ENCODE assay signal across 8 cellular contexts in the genomic region with DNA sequence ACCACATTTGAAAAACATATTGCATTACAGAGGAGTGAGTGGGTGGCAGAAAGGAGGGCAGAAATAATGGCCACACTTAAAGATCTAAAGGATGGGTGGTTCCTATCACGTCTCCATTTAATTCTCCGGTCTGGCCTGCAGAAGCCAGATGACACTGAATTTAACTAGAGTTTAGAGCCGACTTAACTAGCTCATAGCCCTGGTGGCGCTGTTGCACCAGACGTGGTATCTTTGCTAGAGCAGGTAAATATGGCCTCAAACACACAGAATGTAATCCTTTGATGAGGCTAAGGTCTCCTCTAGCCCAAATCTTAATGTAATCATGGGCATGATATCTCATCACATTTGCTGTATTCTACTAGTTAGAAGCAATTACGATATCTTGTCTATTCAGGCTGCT. TPM values are rescaled to one million over a fixed set of nuclear protein-coding genes. Genes with fewer than 3 reads are reported as not detected.
DNase-seq lines count a peak whose midpoint lies in the region; FAIRE-seq and TF ChIP-seq lines count a peak whose summit lies in the region.

No MANE protein-coding gene starts in this region.

- H3K27me3 Mint-ChIP-seq in activated naive CD4-positive, alpha-beta T cell treated with anti-CD3 and anti-CD28 coated beads, Interleukin-2, amount 10 ng/mL, durations not matched to agents 7 days and 5 days, result peaks cover 20% of the 10 kb centered on the region
- H3K27me3 Mint-ChIP-seq in immature natural killer cell (ENCODE audit: low read depth in 3 of 3), result peaks cover 0 to 4% (median 2%) of the 10 kb centered on the region in 3 donors

- no peaks in the 10 kb centered on the region for H3K4me1 Mint-ChIP-seq in activated naive CD4-positive, alpha-beta T cell treated with anti-CD3 and anti-CD28 coated beads, Interleukin-2, amount 10 ng/mL, durations not matched to agents 7 days and 5 days
- no peaks in the 10 kb centered on the region for H3K4me1 Mint-ChIP-seq in immature natural killer cell

- DNase-seq in CMK (ENCODE audit: low read depth) (peak; percentile 12), HPDE6-E6E7 (ENCODE audit: extremely low spot score) (peak; percentile 51), NOMO-1 treated with DMSO at 0.1 percent for 48 hours (lab: John Stamatoyannopoulos, UW; ENCODE audit: unreplicated experiment) (peak; percentile 45), iPS DF 6.9 (ENCODE audit: low read depth, low spot score) (peak; percentile 76), transverse colon (peak; percentile 64), GM19239 (ENCODE audit: insufficient read length, low spot score) (no peak), immature natural killer cell (no peak)
- DNase-seq in activated naive CD4-positive, alpha-beta T cell treated with anti-CD3 and anti-CD28 coated beads, Interleukin-2, amount 10 ng/mL, durations not matched to agents 7 days and 5 days, result peak; percentile 77

- CTCF ChIA-PET in activated naive CD4-positive, alpha-beta T cell treated with anti-CD3 and anti-CD28 coated beads, Interleukin-2, amount 10 ng/mL, durations not matched to agents 7 days and 5 days (lab: Charles Lee), result interaction anchor here (0.7 to 1.0 kb wide), 3 partner anchors 166 to 236 kb away, joined by 3 to 4 read pairs (median 3); no protein-coding TSS in a partner anchor

- H3K4me3 Mint-ChIP-seq in activated naive CD4-positive, alpha-beta T cell treated with anti-CD3 and anti-CD28 coated beads, Interleukin-2, amount 10 ng/mL, durations not matched to agents 7 days and 5 days, result no peak overlapping the region
- no peak overlapping the region for H3K4me3 Mint-ChIP-seq in immature natural killer cell

- WGBS in iPS DF 6.9 (ENCODE audit: insufficient coverage, insufficient read length), result no CpG with 5 or more reads among the region's 6 CpGs
- 43 to 67% methylated on average over 1 to 6 of the region's 6 CpGs for WGBS in transverse colon (ENCODE audit: low coverage in 1 of 2), 2 donors

- TF ChIP-seq EP300 in transverse colon (IDR thresholded peaks at IDR 0.05; ENCODE audit: low read depth), result no peak

- H3K9me3 ChIP-seq in iPS DF 6.9 (ENCODE audit: control insufficient read depth, insufficient read depth, low read length) (no peaks in the 10 kb centered on the region), transverse colon (no peaks in the 10 kb centered on the region)

- H3K36me3 Mint-ChIP-seq in activated naive CD4-positive, alpha-beta T cell treated with anti-CD3 and anti-CD28 coated beads, Interleukin-2, amount 10 ng/mL, durations not matched to agents 7 days and 5 days, result no peaks in the 10 kb centered on the region
- H3K36me3 Mint-ChIP-seq in immature natural killer cell, result no peaks in the 10 kb centered on the region

- H3K27ac ChIP-seq in iPS DF 6.9 (ENCODE audit: low read length) (no peak overlapping the region), transverse colon (no peak overlapping the region)

- intact Hi-C loops in transverse colon (cut with DNase I; ENCODE audit: low total_unique reads), result no loop called here

- peak in 4 of 5 experiments; percentile 35 to 59 (median 40) for TF ChIP-seq CTCF in transverse colon (IDR thresholded peaks at IDR 0.05)

- no peak for FAIRE-seq in GM19239 (lab: Jason Lieb, UNC)

- H3K27me3 ChIP-seq in iPS DF 6.9 (ENCODE audit: control insufficient read depth, insufficient read depth, low read length), result no peaks in the 10 kb centered on the region
- H3K27me3 ChIP-seq in transverse colon, result no peaks in the 10 kb centered on the region

- no peak overlapping the region for H3K4me3 ChIP-seq in iPS DF 6.9 (ENCODE audit: low read length)
- no peak overlapping the region for H3K4me3 ChIP-seq in transverse colon

- no peak overlapping the region for H3K27ac Mint-ChIP-seq in activated naive CD4-positive, alpha-beta T cell treated with anti-CD3 and anti-CD28 coated beads, Interleukin-2, amount 10 ng/mL, durations not matched to agents 7 days and 5 days
- H3K27ac Mint-ChIP-seq in immature natural killer cell, result no peak overlapping the region

- no peaks in the 10 kb centered on the region for H3K9me3 Mint-ChIP-seq in activated naive CD4-positive, alpha-beta T cell treated with anti-CD3 and anti-CD28 coated beads, Interleukin-2, amount 10 ng/mL, durations not matched to agents 7 days and 5 days
- H3K9me3 Mint-ChIP-seq in immature natural killer cell, result no peaks in the 10 kb centered on the region

- H3K36me3 ChIP-seq in iPS DF 6.9 (ENCODE audit: control insufficient read depth, insufficient read depth, low read length), result no peaks in the 10 kb centered on the region
- no peaks in the 10 kb centered on the region for H3K36me3 ChIP-seq in transverse colon

- in situ Hi-C loops in transverse colon (cut with MboI; ENCODE audit: low pct_ligation_motif_present in 1 of 4, low pct_unique_long_range_greater_than_20kb in 1 of 4, low sequenced_read_pairs in 3 of 4), result no loop called here

- no peak for TF ChIP-seq POLR2A in transverse colon (IDR thresholded peaks at IDR 0.05)

- H3K4me1 ChIP-seq in iPS DF 6.9 (ENCODE audit: control insufficient read depth, insufficient read depth, low read length) (peaks cover 3% of the 10 kb centered on the region), transverse colon (no peaks in the 10 kb centered on the region)

RNA-seq across cellular contexts. Expression of gene GAL, which starts 51.5 kb away (rescaled TPM):
- 10 to 100 TPM in 1 of 4 donors, 1 to 10 TPM in 1, not detected in 2; 1.9 to 14.1 TPM for total RNA-seq in transverse colon
- polyA plus RNA-seq in immature natural killer cell, result not detected

Comparison
In these comparisons a context has a peak if more than half of its experiments do, and no peak if none do; other contexts are left out.
1. DNase-seq: peak in CMK (single experiment), HPDE6-E6E7 (single experiment), NOMO-1 treated with DMSO at 0.1 percent for 48 hours (single experiment), activated naive CD4-positive, alpha-beta T cell treated with anti-CD3 and anti-CD28 coated beads, Interleukin-2, amount 10 ng/mL, durations not matched to agents 7 days and 5 days (single experiment), iPS DF 6.9 (single experiment) and transverse colon (single experiment); none in GM19239 (single experiment) and immature natural killer cell (0 of 3).